ENCODE assay signal across 19 cellular contexts in the genomic region with DNA sequence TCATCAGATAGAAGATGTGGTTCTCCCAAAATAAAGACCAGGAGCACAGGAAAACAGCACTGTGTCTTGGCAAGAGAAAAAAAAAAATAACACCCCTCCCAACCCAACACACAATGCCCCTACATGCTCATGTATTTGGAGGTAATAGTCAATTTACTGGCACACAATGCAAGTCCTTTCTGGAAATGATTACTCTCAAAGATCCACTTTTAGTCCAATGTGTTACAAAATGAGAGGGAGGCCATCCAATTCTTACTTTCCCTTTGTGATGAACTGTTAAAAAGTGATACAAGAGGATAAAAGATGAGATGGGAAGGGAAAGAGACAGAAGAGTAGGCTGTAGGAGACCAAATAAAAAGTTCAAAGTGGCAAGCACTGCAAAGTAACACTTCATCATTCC.
"Had no signal": no experiment of that assay in that cellular context is flagged by ENCODE, and none has a peak within 500 bp of the region (broad histone marks: within the 10 kb centered on the region; RNA-seq: fewer than 3 reads in every experiment).

No MANE protein-coding gene starts in this region.

- ATAC-seq: foreskin keratinocyte; heart right ventricle; left cardiac atrium; left lung; left ventricle myocardium superior; lower lobe of right lung; mucosa of descending colon; naive thymus-derived CD8-positive, alpha-beta T cell had no signal

- H3K27ac Mint-ChIP-seq: dendritic cell treated with granulocyte-macrophage colony-stimulating factor and Interleukin-4, amounts not matched to agents 40 ng/mL and 50 ng/mL, for 4 days; mesothelial cell of epicardium; naive B cell; naive thymus-derived CD8-positive, alpha-beta T cell had no signal

- H3K4me3 Mint-ChIP-seq: dendritic cell treated with granulocyte-macrophage colony-stimulating factor and Interleukin-4, amounts not matched to agents 40 ng/mL and 50 ng/mL, for 4 days; mesothelial cell of epicardium; naive B cell; naive thymus-derived CD8-positive, alpha-beta T cell had no signal

- H3K4me3 ChIP-seq: colonic mucosa, esophagus muscularis mucosa, heart right ventricle, left lung, lower lobe of right lung, mucosa of descending colon had no signal

- H3K4me1 Mint-ChIP-seq: naive B cell; naive thymus-derived CD8-positive, alpha-beta T cell had no signal

- H3K36me3 Mint-ChIP-seq: naive B cell; naive thymus-derived CD8-positive, alpha-beta T cell had no signal

- H3K27ac ChIP-seq: colonic mucosa, esophagus muscularis mucosa, foreskin keratinocyte, heart right ventricle, left lung, lower lobe of right lung had no signal

- H3K36me3 ChIP-seq: colonic mucosa, esophagus muscularis mucosa, heart right ventricle, left lung, lower lobe of right lung had no signal

- H3K9me3 Mint-ChIP-seq: dendritic cell treated with granulocyte-macrophage colony-stimulating factor and Interleukin-4, amounts not matched to agents 40 ng/mL and 50 ng/mL, for 4 days; naive thymus-derived CD8-positive, alpha-beta T cell had no signal

- H3K27me3 ChIP-seq: colonic mucosa, esophagus muscularis mucosa, heart right ventricle, left lung had no signal

- H3K4me1 ChIP-seq: colonic mucosa, esophagus muscularis mucosa, foreskin keratinocyte, heart right ventricle, left lung, lower lobe of right lung had no signal

- H3K9me3 ChIP-seq: colonic mucosa, esophagus muscularis mucosa, heart right ventricle, left lung, lower lobe of right lung, mucosa of descending colon had no signal

- DNase-seq: colonic mucosa; cortex of kidney; effector memory CD4-positive, alpha-beta T cell; foreskin keratinocyte; glutamatergic neuron; head of caudate nucleus; heart right ventricle; hippocampal formation; left cardiac atrium; left lung; left ventricle myocardium superior; lower lobe of right lung; mesenchymal stem cell; mucosa of descending colon; naive B cell; naive thymus-derived CD8-positive, alpha-beta T cell had no signal

- H3K27me3 Mint-ChIP-seq: dendritic cell treated with granulocyte-macrophage colony-stimulating factor and Interleukin-4, amounts not matched to agents 40 ng/mL and 50 ng/mL, for 4 days; naive B cell had no signal
